Comparison of ENCODE assay signal across 1 cellular context in genomic region chr17:75970011-75970523, GRCh38.
TF ChIP-seq lines count a peak whose summit lies in the region.

No MANE protein-coding gene starts in this region.

TF ChIP-seq in K562, 482 proteins besides CTCF, POLR2A, EP300 and RAD21 (continued from another document and continues in another):
- peak; percentile 98 for TF ChIP-seq SMARCA4 (IDR thresholded peaks at IDR 0.05)
- peak; percentile 94 for TF ChIP-seq SMARCC2 (IDR thresholded peaks at IDR 0.05; ENCODE audit: low read depth)
- no peak for TF ChIP-seq ZNF75A (CRISPR knock-in tag; IDR thresholded peaks at IDR 0.05)
- TF ChIP-seq OTX1 (CRISPR knock-in tag; IDR thresholded peaks at IDR 0.05) = no peak
- TF ChIP-seq, protein P1, sequence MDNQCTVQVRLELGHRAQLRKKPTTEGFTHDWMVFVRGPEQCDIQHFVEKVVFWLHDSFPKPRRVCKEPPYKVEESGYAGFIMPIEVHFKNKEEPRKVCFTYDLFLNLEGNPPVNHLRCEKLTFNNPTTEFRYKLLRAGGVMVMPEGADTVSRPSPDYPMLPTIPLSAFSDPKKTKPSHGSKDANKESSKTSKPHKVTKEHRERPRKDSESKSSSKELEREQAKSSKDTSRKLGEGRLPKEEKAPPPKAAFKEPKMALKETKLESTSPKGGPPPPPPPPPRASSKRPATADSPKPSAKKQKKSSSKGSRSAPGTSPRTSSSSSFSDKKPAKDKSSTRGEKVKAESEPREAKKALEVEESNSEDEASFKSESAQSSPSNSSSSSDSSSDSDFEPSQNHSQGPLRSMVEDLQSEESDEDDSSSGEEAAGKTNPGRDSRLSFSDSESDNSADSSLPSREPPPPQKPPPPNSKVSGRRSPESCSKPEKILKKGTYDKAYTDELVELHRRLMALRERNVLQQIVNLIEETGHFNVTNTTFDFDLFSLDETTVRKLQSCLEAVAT (IDR thresholded peaks at IDR 0.05) = peak in 1 of 2 experiments; percentile 94; a peak in 2 of 4 replicates
- TF ChIP-seq LARP7 (IDR thresholded peaks at IDR 0.05) = 0 out of 2 replicates have a peak, but pooled peaks have one; percentile 12
- peak; percentile 66 for TF ChIP-seq ELF4 (CRISPR knock-in tag; IDR thresholded peaks at IDR 0.05)
- peak; percentile 45; the same call in 1 of the 2 replicates for TF ChIP-seq RNF2 (IDR thresholded peaks at IDR 0.05)
- no peak for TF ChIP-seq XRCC4 (IDR thresholded peaks at IDR 0.05; ENCODE audit: extremely low read depth, insufficient read depth, insufficient read length)
- TF ChIP-seq, protein P2, sequence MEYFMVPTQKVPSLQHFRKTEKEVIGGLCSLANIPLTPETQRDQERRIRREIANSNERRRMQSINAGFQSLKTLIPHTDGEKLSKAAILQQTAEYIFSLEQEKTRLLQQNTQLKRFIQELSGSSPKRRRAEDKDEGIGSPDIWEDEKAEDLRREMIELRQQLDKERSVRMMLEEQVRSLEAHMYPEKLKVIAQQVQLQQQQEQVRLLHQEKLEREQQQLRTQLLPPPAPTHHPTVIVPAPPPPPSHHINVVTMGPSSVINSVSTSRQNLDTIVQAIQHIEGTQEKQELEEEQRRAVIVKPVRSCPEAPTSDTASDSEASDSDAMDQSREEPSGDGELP (CRISPR knock-in tag; IDR thresholded peaks at IDR 0.05; ENCODE audit: borderline replicate concordance) = peak; percentile 49
- TF ChIP-seq NR4A1 (CRISPR knock-in tag; IDR thresholded peaks at IDR 0.05) = no peak
- TF ChIP-seq NR4A1 (tag; IDR thresholded peaks at IDR 0.05) = no peak
- TF ChIP-seq ETV5 (CRISPR knock-in tag; IDR thresholded peaks at IDR 0.05; ENCODE audit: low read depth) = peak; percentile 24; the same call in 1 of the 2 replicates
- TF ChIP-seq GABPB1 (CRISPR knock-in tag; IDR thresholded peaks at IDR 0.05) = peak; percentile 36; the same call in 1 of the 2 replicates
- TF ChIP-seq, protein P3, sequence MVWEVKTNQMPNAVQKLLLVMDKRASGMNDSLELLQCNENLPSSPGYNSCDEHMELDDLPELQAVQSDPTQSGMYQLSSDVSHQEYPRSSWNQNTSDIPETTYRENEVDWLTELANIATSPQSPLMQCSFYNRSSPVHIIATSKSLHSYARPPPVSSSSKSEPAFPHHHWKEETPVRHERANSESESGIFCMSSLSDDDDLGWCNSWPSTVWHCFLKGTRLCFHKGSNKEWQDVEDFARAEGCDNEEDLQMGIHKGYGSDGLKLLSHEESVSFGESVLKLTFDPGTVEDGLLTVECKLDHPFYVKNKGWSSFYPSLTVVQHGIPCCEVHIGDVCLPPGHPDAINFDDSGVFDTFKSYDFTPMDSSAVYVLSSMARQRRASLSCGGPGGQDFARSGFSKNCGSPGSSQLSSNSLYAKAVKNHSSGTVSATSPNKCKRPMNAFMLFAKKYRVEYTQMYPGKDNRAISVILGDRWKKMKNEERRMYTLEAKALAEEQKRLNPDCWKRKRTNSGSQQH (CRISPR knock-in tag; IDR thresholded peaks at IDR 0.05) = 0 out of 2 replicates have a peak, but pooled peaks have one; percentile 33
- no peak for TF ChIP-seq CREB3L1 (IDR thresholded peaks at IDR 0.05; ENCODE audit: borderline replicate concordance, low read depth)
- peak; percentile 99 for TF ChIP-seq ARID1B (IDR thresholded peaks at IDR 0.05)
- no peak for TF ChIP-seq TSC22D4 (tag; IDR thresholded peaks at IDR 0.05)
- TF ChIP-seq ZNF431 (CRISPR knock-in tag; IDR thresholded peaks at IDR 0.05) = no peak
- no peak for TF ChIP-seq RBM14 (IDR thresholded peaks at IDR 0.05; ENCODE audit: borderline replicate concordance, insufficient read depth, low read depth, low read length)
- TF ChIP-seq, protein P4, sequence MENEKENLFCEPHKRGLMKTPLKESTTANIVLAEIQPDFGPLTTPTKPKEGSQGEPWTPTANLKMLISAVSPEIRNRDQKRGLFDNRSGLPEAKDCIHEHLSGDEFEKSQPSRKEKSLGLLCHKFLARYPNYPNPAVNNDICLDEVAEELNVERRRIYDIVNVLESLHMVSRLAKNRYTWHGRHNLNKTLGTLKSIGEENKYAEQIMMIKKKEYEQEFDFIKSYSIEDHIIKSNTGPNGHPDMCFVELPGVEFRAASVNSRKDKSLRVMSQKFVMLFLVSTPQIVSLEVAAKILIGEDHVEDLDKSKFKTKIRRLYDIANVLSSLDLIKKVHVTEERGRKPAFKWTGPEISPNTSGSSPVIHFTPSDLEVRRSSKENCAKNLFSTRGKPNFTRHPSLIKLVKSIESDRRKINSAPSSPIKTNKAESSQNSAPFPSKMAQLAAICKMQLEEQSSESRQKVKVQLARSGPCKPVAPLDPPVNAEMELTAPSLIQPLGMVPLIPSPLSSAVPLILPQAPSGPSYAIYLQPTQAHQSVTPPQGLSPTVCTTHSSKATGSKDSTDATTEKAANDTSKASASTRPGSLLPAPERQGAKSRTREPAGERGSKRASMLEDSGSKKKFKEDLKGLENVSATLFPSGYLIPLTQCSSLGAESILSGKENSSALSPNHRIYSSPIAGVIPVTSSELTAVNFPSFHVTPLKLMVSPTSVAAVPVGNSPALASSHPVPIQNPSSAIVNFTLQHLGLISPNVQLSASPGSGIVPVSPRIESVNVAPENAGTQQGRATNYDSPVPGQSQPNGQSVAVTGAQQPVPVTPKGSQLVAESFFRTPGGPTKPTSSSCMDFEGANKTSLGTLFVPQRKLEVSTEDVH (IDR thresholded peaks at IDR 0.05; ENCODE audit: low read depth, partially characterized antibody) = peak; percentile 67
- peak; percentile 92 to 97 for TF ChIP-seq FOXA3 (CRISPR knock-in tag; conservative IDR thresholded peaks at IDR 0.05 in 1 of 2, IDR thresholded peaks at IDR 0.05 in 1 of 2)
- TF ChIP-seq CEBPB (tag; IDR thresholded peaks at IDR 0.05) = peak; percentile 96
- TF ChIP-seq CEBPG (CRISPR knock-in tag; IDR thresholded peaks at IDR 0.05) = peak; percentile 52; the same call in 1 of the 2 replicates
- peak; percentile 83 to 86 for TF ChIP-seq CEBPG (tag; conservative IDR thresholded peaks at IDR 0.05 in 1 of 2, IDR thresholded peaks at IDR 0.05 in 1 of 2)
- TF ChIP-seq GATA2 (CRISPR knock-in tag; IDR thresholded peaks at IDR 0.05) = peak; percentile 73
- TF ChIP-seq SMARCE1 (IDR thresholded peaks at IDR 0.05) = peak; percentile 99
- TF ChIP-seq ZNF695 (CRISPR knock-in tag; IDR thresholded peaks at IDR 0.05) = no peak
- TF ChIP-seq MBD1 (CRISPR knock-in tag; IDR thresholded peaks at IDR 0.05) = no peak
- TF ChIP-seq, protein P5, sequence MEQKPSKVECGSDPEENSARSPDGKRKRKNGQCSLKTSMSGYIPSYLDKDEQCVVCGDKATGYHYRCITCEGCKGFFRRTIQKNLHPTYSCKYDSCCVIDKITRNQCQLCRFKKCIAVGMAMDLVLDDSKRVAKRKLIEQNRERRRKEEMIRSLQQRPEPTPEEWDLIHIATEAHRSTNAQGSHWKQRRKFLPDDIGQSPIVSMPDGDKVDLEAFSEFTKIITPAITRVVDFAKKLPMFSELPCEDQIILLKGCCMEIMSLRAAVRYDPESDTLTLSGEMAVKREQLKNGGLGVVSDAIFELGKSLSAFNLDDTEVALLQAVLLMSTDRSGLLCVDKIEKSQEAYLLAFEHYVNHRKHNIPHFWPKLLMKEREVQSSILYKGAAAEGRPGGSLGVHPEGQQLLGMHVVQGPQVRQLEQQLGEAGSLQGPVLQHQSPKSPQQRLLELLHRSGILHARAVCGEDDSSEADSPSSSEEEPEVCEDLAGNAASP (IDR thresholded peaks at IDR 0.05) = no peak
- no peak for TF ChIP-seq HINFP (tag; conservative IDR thresholded peaks at IDR 0.05; ENCODE audit: low read depth)
- peak; percentile 90; the same call in 1 of the 2 replicates for TF ChIP-seq TCF7 (IDR thresholded peaks at IDR 0.05; ENCODE audit: borderline replicate concordance)
- no peak for TF ChIP-seq CBX5 (IDR thresholded peaks at IDR 0.05; ENCODE audit: borderline replicate concordance, low read depth)
- peak; percentile 98 to 99 for TF ChIP-seq RCOR1 (IDR thresholded peaks at IDR 0.05; ENCODE audit: borderline replicate concordance in 1 of 2, low read depth in 2 of 2, low read length in 2 of 2)
- TF ChIP-seq CTBP1 (IDR thresholded peaks at IDR 0.05; ENCODE audit: borderline replicate concordance) = peak; percentile 92; the same call in 1 of the 2 replicates
- peak; percentile 91 for TF ChIP-seq NCOR1 (IDR thresholded peaks at IDR 0.05)
- peak; percentile 88 for TF ChIP-seq KLF16 (IDR thresholded peaks at IDR 0.05)
- TF ChIP-seq IFI16 (CRISPR knock-in tag; IDR thresholded peaks at IDR 0.05) = no peak
- no peak for TF ChIP-seq KLF13 (tag; IDR thresholded peaks at IDR 0.05; ENCODE audit: borderline replicate concordance, low read depth)
- peak in 1 of 2 experiments; percentile 36; a peak in 1 of 4 replicates for TF ChIP-seq TEAD1 (CRISPR knock-in tag; IDR thresholded peaks at IDR 0.05)
- peak; percentile 67 for TF ChIP-seq NEUROD1 (IDR thresholded peaks at IDR 0.05; ENCODE audit: borderline replicate concordance, low read depth, low read length, partially characterized antibody)
- peak; percentile 74 for TF ChIP-seq JUND (IDR thresholded peaks at IDR 0.05; ENCODE audit: borderline replicate concordance, low read depth, low read length)
- peak; percentile 68; the same call in 1 of the 3 replicates for TF ChIP-seq JUND (tag; IDR thresholded peaks at IDR 0.05; ENCODE audit: borderline replicate concordance, low read depth, low read length)
- TF ChIP-seq, protein P6, sequence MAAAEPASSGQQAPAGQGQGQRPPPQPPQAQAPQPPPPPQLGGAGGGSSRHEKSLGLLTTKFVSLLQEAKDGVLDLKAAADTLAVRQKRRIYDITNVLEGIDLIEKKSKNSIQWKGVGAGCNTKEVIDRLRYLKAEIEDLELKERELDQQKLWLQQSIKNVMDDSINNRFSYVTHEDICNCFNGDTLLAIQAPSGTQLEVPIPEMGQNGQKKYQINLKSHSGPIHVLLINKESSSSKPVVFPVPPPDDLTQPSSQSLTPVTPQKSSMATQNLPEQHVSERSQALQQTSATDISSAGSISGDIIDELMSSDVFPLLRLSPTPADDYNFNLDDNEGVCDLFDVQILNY (CRISPR knock-in tag; IDR thresholded peaks at IDR 0.05) = no peak
- TF ChIP-seq TAF15 (IDR thresholded peaks at IDR 0.05; ENCODE audit: low read depth, low read length) = no peak
- TF ChIP-seq NRF1 (conservative IDR thresholded peaks at IDR 0.05 in 1 of 2, IDR thresholded peaks at IDR 0.05 in 1 of 2) = peak; percentile 15 to 41; a peak in 2 of 4 replicates
- peak; percentile 82 for TF ChIP-seq SMAD4 (CRISPR knock-in tag; conservative IDR thresholded peaks at IDR 0.05)
- 0 out of 4 replicates have a peak, but pooled peaks of 1 of the 2 experiments have one; percentile 54 for TF ChIP-seq MAZ (CRISPR knock-in tag; conservative IDR thresholded peaks at IDR 0.05 in 1 of 2, IDR thresholded peaks at IDR 0.05 in 1 of 2)
- TF ChIP-seq CHCHD3 (CRISPR knock-in tag; IDR thresholded peaks at IDR 0.05) = no peak
- TF ChIP-seq NCOA4 (IDR thresholded peaks at IDR 0.05; ENCODE audit: partially characterized antibody) = peak; percentile 69
- peak; percentile 90; the same call in 1 of the 2 replicates for TF ChIP-seq PHB2 (IDR thresholded peaks at IDR 0.05; ENCODE audit: low read depth)
- TF ChIP-seq ESRRA (IDR thresholded peaks at IDR 0.05; ENCODE audit: borderline replicate concordance, low read depth) = peak; percentile 75; the same call in 1 of the 2 replicates
- TF ChIP-seq GABPA (tag; conservative IDR thresholded peaks at IDR 0.05; ENCODE audit: low read depth) = peak; percentile 64
- TF ChIP-seq ZSCAN32 (CRISPR knock-in tag; IDR thresholded peaks at IDR 0.05) = no peak
- no peak for TF ChIP-seq ARHGAP35 (IDR thresholded peaks at IDR 0.05; ENCODE audit: partially characterized antibody)
- TF ChIP-seq KLF6 (CRISPR knock-in tag; IDR thresholded peaks at IDR 0.05; ENCODE audit: borderline replicate concordance) = no peak
- TF ChIP-seq TARDBP (IDR thresholded peaks at IDR 0.05) = 0 out of 2 replicates have a peak, but pooled peaks have one; percentile 67
- TF ChIP-seq L3MBTL2 (IDR thresholded peaks at IDR 0.05) = 0 out of 2 replicates have a peak, but pooled peaks have one; percentile 35
- peak; percentile 71; the same call in 1 of the 2 replicates for TF ChIP-seq KHSRP (IDR thresholded peaks at IDR 0.05)
